18 cellular contexts compared by ENCODE assay signal in the genomic region with DNA sequence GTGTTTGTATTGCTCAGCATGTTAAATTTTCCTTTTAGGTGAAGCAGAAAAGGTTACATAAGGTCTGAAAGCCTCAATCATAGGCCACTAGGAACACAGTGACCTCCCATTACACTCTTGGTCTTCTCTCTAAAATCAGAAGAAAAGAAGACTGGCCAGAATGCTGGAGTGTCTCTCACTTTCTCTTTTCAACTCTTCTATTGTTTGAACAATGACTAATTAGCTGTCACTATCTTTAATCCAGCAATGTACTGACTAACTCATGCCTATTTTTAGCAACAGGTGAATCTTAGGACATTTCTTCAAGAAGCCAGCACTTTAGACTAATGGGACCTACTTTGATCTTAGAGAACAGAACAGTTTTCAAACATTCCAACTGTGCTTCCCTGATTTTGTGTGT.
DNase-seq lines count a peak whose midpoint lies in the region; TF ChIP-seq lines count a peak whose summit lies in the region.
"Had no signal": no experiment of that assay in that cellular context is flagged by ENCODE, and none has a peak within 500 bp of the region (broad histone marks: within the 10 kb centered on the region; RNA-seq: fewer than 3 reads in every experiment).

No MANE protein-coding gene starts in this region.

- DNase-seq in ELR (ENCODE audit: low read depth) = peak; percentile 11
- DNase-seq in HT1080 (ENCODE audit: low read depth) = peak; percentile 52
- DNase-seq in mammary epithelial cell = peak; percentile 54
- DNase-seq in myocyte (ENCODE audit: low read depth) = peak; percentile 18
- DNase-seq in stimulated activated CD4-positive, alpha-beta T cell treated with anti-CD3 and anti-CD28 coated beads, Interleukin-2, amount 100 ng/mL, for 24 hours = no peak
- no peak for DNase-seq in GM20000 (ENCODE audit: low spot score)
- DNase-seq in NCI-H526 treated with DMSO at 0.1 percent for 48 hours (lab: John Stamatoyannopoulos, UW) = no peak
- DNase-seq: activated CD8-positive, alpha-beta memory T cell treated with anti-CD3 and anti-CD28 coated beads for 24 hours; activated naive CD8-positive, alpha-beta T cell treated with anti-CD3 and anti-CD28 coated beads, Interleukin-2, amount 10 ng/mL, durations not matched to agents 7 days and 5 days; caudate nucleus; effector memory CD8-positive, alpha-beta T cell; foreskin melanocyte; NCI-H1417 treated with DMSO at 0.1 percent for 48 hours; NCI-H446 treated with DMSO at 0.1 percent for 48 hours; retina had no signal

- H3K4me2 ChIP-seq in mammary epithelial cell (ENCODE audit: insufficient read depth, low read depth, low read length) = peak overlapping the region; percentile 9
- H3K4me2 ChIP-seq: BLaER1 treated with 17β-estradiol and CSF1 and Interleukin-3, amounts not matched to agents 10 nM and 100 nM had no signal

- H3K27me3 ChIP-seq in mammary epithelial cell (ENCODE audit: insufficient read depth, low read length) = no peaks in the 10 kb centered on the region
- H3K27me3 ChIP-seq: BLaER1 treated with 17β-estradiol and CSF1 and Interleukin-3, amounts not matched to agents 10 nM and 100 nM had no signal

- peaks cover 31% of the 10 kb centered on the region for H3K4me1 ChIP-seq in mammary epithelial cell (ENCODE audit: insufficient read depth, low read length)

- in situ Hi-C loops in mammary epithelial cell (cut with MboI; ENCODE audit: low sequenced_read_pairs in 2 of 2) = no loop called here

- no peaks in the 10 kb centered on the region for H4K20me1 ChIP-seq in mammary epithelial cell (ENCODE audit: insufficient read depth, low read length)
- H4K20me1 ChIP-seq: BLaER1 treated with 17β-estradiol and CSF1 and Interleukin-3, amounts not matched to agents 10 nM and 100 nM had no signal

- H2AFZ ChIP-seq in mammary epithelial cell (ENCODE audit: low read depth, low read length) = no peak overlapping the region

- TF ChIP-seq CTCF in mammary epithelial cell (conservative IDR thresholded peaks at IDR 0.05 in 1 of 2, IDR thresholded peaks at IDR 0.05 in 1 of 2; ENCODE audit: extremely low read depth in 1 of 2, insufficient read depth in 1 of 2, low read depth in 1 of 2, low read length in 2 of 2) = no peak
- no peak for TF ChIP-seq CTCF in GM20000 (IDR thresholded peaks at IDR 0.05; ENCODE audit: extremely low read depth, missing control alignments)

- no peak overlapping the region for H3K27ac ChIP-seq in mammary epithelial cell (ENCODE audit: insufficient read depth, low read depth, low read length)
- H3K27ac ChIP-seq: BLaER1 treated with 17β-estradiol and CSF1 and Interleukin-3, amounts not matched to agents 10 nM and 100 nM; HL-60; thoracic aorta had no signal

- BruUV-seq in mammary epithelial cell (replicated peaks; lab: Mats Ljungman, UMichigan) = TSS peak; percentile 43

- intact Hi-C loops in mammary epithelial cell (cut with micrococcal nuclease) = loop anchor here (2.0 to 5.0 kb wide), 2 partner anchors 56 to 142 kb away; partner anchors contain the start of gene TGFBR2

- no peak overlapping the region for H3K9ac ChIP-seq in mammary epithelial cell (ENCODE audit: insufficient read depth, low read length)
- H3K9ac ChIP-seq: BLaER1 treated with 17β-estradiol and CSF1 and Interleukin-3, amounts not matched to agents 10 nM and 100 nM had no signal

- no peak overlapping the region for H3K4me3 ChIP-seq in mammary epithelial cell (replicated peaks in 1 of 3; ENCODE audit: insufficient read depth in 1 of 3, low read depth in 2 of 3, low read length in 3 of 3)
- H3K4me3 ChIP-seq: BLaER1 treated with 17β-estradiol and CSF1 and Interleukin-3, amounts not matched to agents 10 nM and 100 nM; thoracic aorta had no signal

- CTCF ChIA-PET in mammary epithelial cell (lab: Charles Lee; ENCODE audit: low non-redundant PET) = interaction anchor here (1.2 kb wide), 1 partner anchor 28 kb away, joined by 4 read pairs; no protein-coding TSS in a partner anchor

- no peaks in the 10 kb centered on the region for H3K79me2 ChIP-seq in mammary epithelial cell (ENCODE audit: insufficient read depth, low read length)

- no peaks in the 10 kb centered on the region for H3K9me3 ChIP-seq in mammary epithelial cell (replicated peaks; ENCODE audit: insufficient read depth, low read length)
- H3K9me3 ChIP-seq: BLaER1 treated with 17β-estradiol and CSF1 and Interleukin-3, amounts not matched to agents 10 nM and 100 nM; thoracic aorta had no signal

- dilution Hi-C loops in mammary epithelial cell (cut with HindIII; ENCODE audit: low sequenced_read_pairs) = no loop called here

- no peaks in the 10 kb centered on the region for H3K36me3 ChIP-seq in mammary epithelial cell (ENCODE audit: insufficient read depth, low read length)
- H3K36me3 ChIP-seq: BLaER1 treated with 17β-estradiol and CSF1 and Interleukin-3, amounts not matched to agents 10 nM and 100 nM; thoracic aorta had no signal

Comparison
In these comparisons a context has a peak if more than half of its experiments do, and no peak if none do; other contexts are left out.
1. DNase-seq: peak in ELR (single experiment), HT1080 (single experiment), mammary epithelial cell (single experiment) and myocyte (single experiment); none in stimulated activated CD4-positive, alpha-beta T cell treated with anti-CD3 and anti-CD28 coated beads, Interleukin-2, amount 100 ng/mL, for 24 hours (0 of 2), GM20000 (single experiment) and NCI-H526 treated with DMSO at 0.1 percent for 48 hours (single experiment).